Comparison of ENCODE assay signal across 1 cellular context in the genomic region with DNA sequence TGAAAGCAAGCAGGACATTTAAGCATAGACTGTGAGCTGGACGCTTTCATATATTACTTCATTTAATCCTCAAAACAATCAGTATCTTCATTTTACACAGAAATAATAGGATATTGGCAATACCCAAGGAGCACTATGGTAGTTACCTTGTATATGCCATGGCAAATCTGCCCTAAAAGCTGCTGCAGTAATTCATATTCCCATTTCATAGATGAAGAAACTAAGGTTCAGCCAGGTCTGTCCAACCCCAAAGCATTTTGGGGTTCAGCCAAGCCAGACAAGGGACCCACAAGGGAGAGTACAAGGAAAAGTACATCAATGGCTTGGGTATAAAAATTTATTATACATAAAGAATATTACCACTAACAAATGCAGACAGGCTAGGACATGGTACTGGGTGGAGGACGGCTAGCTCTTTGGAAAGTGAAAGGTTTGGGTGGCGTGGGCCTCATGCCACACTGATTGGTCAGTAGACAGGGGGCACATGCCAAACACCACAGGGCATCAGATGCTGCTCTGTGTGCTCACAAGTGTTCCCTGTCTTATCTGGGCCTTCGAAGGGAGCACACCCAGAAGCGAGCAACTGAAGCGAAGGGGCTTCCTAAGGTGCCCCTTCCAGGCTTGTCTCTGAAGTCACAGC.
A peak's percentile ranks its signal among the peaks of the same experiment; 100 is the strongest.
TF ChIP-seq lines count a peak whose summit lies in the region.

No MANE protein-coding gene starts in this region.

TF ChIP-seq in GM12878, 131 proteins besides CTCF, POLR2A, EP300 and RAD21 (continued from another document and continues in another):
- TF ChIP-seq, protein P1, sequence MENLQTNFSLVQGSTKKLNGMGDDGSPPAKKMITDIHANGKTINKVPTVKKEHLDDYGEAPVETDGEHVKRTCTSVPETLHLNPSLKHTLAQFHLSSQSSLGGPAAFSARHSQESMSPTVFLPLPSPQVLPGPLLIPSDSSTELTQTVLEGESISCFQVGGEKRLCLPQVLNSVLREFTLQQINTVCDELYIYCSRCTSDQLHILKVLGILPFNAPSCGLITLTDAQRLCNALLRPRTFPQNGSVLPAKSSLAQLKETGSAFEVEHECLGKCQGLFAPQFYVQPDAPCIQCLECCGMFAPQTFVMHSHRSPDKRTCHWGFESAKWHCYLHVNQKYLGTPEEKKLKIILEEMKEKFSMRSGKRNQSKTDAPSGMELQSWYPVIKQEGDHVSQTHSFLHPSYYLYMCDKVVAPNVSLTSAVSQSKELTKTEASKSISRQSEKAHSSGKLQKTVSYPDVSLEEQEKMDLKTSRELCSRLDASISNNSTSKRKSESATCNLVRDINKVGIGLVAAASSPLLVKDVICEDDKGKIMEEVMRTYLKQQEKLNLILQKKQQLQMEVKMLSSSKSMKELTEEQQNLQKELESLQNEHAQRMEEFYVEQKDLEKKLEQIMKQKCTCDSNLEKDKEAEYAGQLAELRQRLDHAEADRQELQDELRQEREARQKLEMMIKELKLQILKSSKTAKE (IDR thresholded peaks at IDR 0.05; ENCODE audit: low read depth, poor library complexity, severe bottlenecking) = no peak
- no peak; the same call in 1 of the 2 replicates for TF ChIP-seq ZBED1 (IDR thresholded peaks at IDR 0.05; ENCODE audit: borderline replicate concordance)
- TF ChIP-seq TARDBP (IDR thresholded peaks at IDR 0.05; ENCODE audit: borderline replicate concordance) = no peak
- TF ChIP-seq MYB (IDR thresholded peaks at IDR 0.05; ENCODE audit: borderline replicate concordance, low read depth, low read length) = no peak
- TF ChIP-seq RB1 (IDR thresholded peaks at IDR 0.05; ENCODE audit: borderline replicate concordance) = no peak
- TF ChIP-seq RBBP5 (conservative IDR thresholded peaks at IDR 0.05) = no peak; the same call in 1 of the 2 replicates
- TF ChIP-seq ZZZ3 (IDR thresholded peaks at IDR 0.05; ENCODE audit: control insufficient read depth, insufficient read length, low read depth) = no peak
- TF ChIP-seq NFIC (IDR thresholded peaks at IDR 0.05; ENCODE audit: low read depth, low read length) = no peak
- 0 out of 2 replicates have a peak, but pooled peaks have one; percentile 2 for TF ChIP-seq BMI1 (IDR thresholded peaks at IDR 0.05; ENCODE audit: borderline replicate concordance)
- no peak for TF ChIP-seq SP1 (IDR thresholded peaks at IDR 0.05; ENCODE audit: low read depth, low read length)
- no peak for TF ChIP-seq BRCA1 (IDR thresholded peaks at IDR 0.05; ENCODE audit: low read depth, low read length)
- no peak for TF ChIP-seq USF2 (IDR thresholded peaks at IDR 0.05; ENCODE audit: borderline replicate concordance, low read depth, low read length)
- TF ChIP-seq IKZF1 (conservative IDR thresholded peaks at IDR 0.05) = no peak
- no peak for TF ChIP-seq MTA3 (IDR thresholded peaks at IDR 0.05; ENCODE audit: borderline replicate concordance, low read length)
- TF ChIP-seq FOXM1 (IDR thresholded peaks at IDR 0.05; ENCODE audit: low read depth, low read length) = no peak
- no peak for TF ChIP-seq YY1 (IDR thresholded peaks at IDR 0.05; ENCODE audit: low read depth, low read length)
- no peak for TF ChIP-seq ELK1 (IDR thresholded peaks at IDR 0.05; ENCODE audit: low read depth, low read length)
- TF ChIP-seq EZH2 (IDR thresholded peaks at IDR 0.05; ENCODE audit: borderline replicate concordance, control insufficient read depth, low read depth, low read length) = no peak
- TF ChIP-seq, protein P2, sequence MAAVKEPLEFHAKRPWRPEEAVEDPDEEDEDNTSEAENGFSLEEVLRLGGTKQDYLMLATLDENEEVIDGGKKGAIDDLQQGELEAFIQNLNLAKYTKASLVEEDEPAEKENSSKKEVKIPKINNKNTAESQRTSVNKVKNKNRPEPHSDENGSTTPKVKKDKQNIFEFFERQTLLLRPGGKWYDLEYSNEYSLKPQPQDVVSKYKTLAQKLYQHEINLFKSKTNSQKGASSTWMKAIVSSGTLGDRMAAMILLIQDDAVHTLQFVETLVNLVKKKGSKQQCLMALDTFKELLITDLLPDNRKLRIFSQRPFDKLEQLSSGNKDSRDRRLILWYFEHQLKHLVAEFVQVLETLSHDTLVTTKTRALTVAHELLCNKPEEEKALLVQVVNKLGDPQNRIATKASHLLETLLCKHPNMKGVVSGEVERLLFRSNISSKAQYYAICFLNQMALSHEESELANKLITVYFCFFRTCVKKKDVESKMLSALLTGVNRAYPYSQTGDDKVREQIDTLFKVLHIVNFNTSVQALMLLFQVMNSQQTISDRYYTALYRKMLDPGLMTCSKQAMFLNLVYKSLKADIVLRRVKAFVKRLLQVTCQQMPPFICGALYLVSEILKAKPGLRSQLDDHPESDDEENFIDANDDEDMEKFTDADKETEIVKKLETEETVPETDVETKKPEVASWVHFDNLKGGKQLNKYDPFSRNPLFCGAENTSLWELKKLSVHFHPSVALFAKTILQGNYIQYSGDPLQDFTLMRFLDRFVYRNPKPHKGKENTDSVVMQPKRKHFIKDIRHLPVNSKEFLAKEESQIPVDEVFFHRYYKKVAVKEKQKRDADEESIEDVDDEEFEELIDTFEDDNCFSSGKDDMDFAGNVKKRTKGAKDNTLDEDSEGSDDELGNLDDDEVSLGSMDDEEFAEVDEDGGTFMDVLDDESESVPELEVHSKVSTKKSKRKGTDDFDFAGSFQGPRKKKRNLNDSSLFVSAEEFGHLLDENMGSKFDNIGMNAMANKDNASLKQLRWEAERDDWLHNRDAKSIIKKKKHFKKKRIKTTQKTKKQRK (IDR thresholded peaks at IDR 0.05; ENCODE audit: low read depth, low read length) = no peak
- 0 out of 2 replicates have a peak, but pooled peaks have one; percentile 7 for TF ChIP-seq ZNF592 (IDR thresholded peaks at IDR 0.05)
- TF ChIP-seq, protein P3, sequence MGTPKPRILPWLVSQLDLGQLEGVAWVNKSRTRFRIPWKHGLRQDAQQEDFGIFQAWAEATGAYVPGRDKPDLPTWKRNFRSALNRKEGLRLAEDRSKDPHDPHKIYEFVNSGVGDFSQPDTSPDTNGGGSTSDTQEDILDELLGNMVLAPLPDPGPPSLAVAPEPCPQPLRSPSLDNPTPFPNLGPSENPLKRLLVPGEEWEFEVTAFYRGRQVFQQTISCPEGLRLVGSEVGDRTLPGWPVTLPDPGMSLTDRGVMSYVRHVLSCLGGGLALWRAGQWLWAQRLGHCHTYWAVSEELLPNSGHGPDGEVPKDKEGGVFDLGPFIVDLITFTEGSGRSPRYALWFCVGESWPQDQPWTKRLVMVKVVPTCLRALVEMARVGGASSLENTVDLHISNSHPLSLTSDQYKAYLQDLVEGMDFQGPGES (IDR thresholded peaks at IDR 0.05) = no peak
- TF ChIP-seq KDM1A (IDR thresholded peaks at IDR 0.05; ENCODE audit: borderline replicate concordance) = no peak
- TF ChIP-seq, protein P4, sequence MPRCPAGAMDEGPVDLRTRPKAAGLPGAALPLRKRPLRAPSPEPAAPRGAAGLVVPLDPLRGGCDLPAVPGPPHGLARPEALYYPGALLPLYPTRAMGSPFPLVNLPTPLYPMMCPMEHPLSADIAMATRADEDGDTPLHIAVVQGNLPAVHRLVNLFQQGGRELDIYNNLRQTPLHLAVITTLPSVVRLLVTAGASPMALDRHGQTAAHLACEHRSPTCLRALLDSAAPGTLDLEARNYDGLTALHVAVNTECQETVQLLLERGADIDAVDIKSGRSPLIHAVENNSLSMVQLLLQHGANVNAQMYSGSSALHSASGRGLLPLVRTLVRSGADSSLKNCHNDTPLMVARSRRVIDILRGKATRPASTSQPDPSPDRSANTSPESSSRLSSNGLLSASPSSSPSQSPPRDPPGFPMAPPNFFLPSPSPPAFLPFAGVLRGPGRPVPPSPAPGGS (IDR thresholded peaks at IDR 0.05; ENCODE audit: borderline replicate concordance, insufficient read depth, low read depth, low read length, poor library complexity, severe bottlenecking) = no peak
- TF ChIP-seq ETV6 (conservative IDR thresholded peaks at IDR 0.05 in 1 of 2, IDR thresholded peaks at IDR 0.05 in 1 of 2; ENCODE audit: borderline replicate concordance in 1 of 2, low read depth in 1 of 2) = no peak
- no peak for TF ChIP-seq NBN (IDR thresholded peaks at IDR 0.05)
- no peak for TF ChIP-seq ATF7 (IDR thresholded peaks at IDR 0.05; ENCODE audit: low read depth)
- TF ChIP-seq EGR1 (IDR thresholded peaks at IDR 0.05; ENCODE audit: borderline replicate concordance in 1 of 2, low read depth in 2 of 2, low read length in 2 of 2) = no peak
- TF ChIP-seq ESRRA (IDR thresholded peaks at IDR 0.05; ENCODE audit: low read length) = no peak
- TF ChIP-seq HCFC1 (IDR thresholded peaks at IDR 0.05; ENCODE audit: low read length) = no peak
- TF ChIP-seq RELA (IDR thresholded peaks at IDR 0.05; ENCODE audit: borderline replicate concordance, partially characterized antibody) = no peak
- 0 out of 2 replicates have a peak, but pooled peaks have one; percentile 14 for TF ChIP-seq RCOR1 (conservative IDR thresholded peaks at IDR 0.05; ENCODE audit: low read depth, low read length)
- no peak for TF ChIP-seq BACH1 (IDR thresholded peaks at IDR 0.05; ENCODE audit: borderline replicate concordance)
- no peak for TF ChIP-seq SUPT20H (IDR thresholded peaks at IDR 0.05; ENCODE audit: borderline replicate concordance, control insufficient read depth, low read depth, low read length)
- TF ChIP-seq CUX1 (IDR thresholded peaks at IDR 0.05; ENCODE audit: insufficient replicate concordance, low read depth, low read length) = peak; percentile 80
- no peak for TF ChIP-seq CHD1 (IDR thresholded peaks at IDR 0.05; ENCODE audit: low read depth, low read length)
- TF ChIP-seq ZNF622 (IDR thresholded peaks at IDR 0.05) = no peak
- TF ChIP-seq RUNX3 (IDR thresholded peaks at IDR 0.05; ENCODE audit: low read length) = no peak
- no peak for TF ChIP-seq KAT2A (conservative IDR thresholded peaks at IDR 0.05; ENCODE audit: control insufficient read depth, low read depth, low read length)
